Comparison of ENCODE assay signal across 31 cellular contexts in the genomic region with DNA sequence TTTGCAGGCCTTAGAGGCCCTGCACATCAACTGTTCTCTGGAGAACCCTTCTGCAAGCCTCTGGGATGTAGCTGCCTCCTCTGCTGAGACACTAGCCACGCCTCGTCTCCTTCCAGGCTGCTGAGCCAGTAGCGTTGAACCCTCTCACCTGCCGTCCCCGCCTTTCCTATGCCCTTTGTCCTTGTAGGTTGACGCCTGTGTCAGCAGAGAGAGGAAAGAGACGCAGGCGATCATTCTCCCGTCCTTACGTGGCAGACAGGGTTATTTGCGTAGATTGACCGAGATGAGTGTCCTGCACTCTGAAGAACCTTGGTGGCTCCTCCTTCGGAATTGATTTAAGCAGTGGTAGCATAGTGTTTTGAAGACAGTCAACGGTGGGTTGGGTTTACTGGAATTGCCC.
"Had no signal": no experiment of that assay in that cellular context is flagged by ENCODE, and none has a peak within 500 bp of the region (broad histone marks: within the 10 kb centered on the region; RNA-seq: fewer than 3 reads in every experiment).

No MANE protein-coding gene starts in this region.

- H3K9me3 ChIP-seq: ascending aorta, breast epithelium had no signal

- H3K27me3 Mint-ChIP-seq: activated CD4-positive, alpha-beta memory T cell treated with anti-CD3 and anti-CD28 coated beads, Interleukin-2, amount 10 ng/mL, durations not matched to agents 7 days and 5 days; activated CD4-positive, alpha-beta T cell treated with anti-CD3 and anti-CD28 coated beads, Interleukin-2, amount 10 ng/mL, durations not matched to agents 7 days and 5 days; brain had no signal

- H3K27ac ChIP-seq: ascending aorta, breast epithelium, cardiac muscle cell, coronary artery, dorsolateral prefrontal cortex, epithelial cell of prostate had no signal

- H3K4me1 Mint-ChIP-seq: activated CD4-positive, alpha-beta T cell treated with anti-CD3 and anti-CD28 coated beads, Interleukin-2, amount 10 ng/mL, durations not matched to agents 7 days and 5 days; activated naive CD4-positive, alpha-beta T cell treated with anti-CD3 and anti-CD28 coated beads, Interleukin-2, amount 10 ng/mL, durations not matched to agents 7 days and 5 days; brain; T-helper 17 cell had no signal

- H3K36me3 ChIP-seq: ascending aorta, breast epithelium, cardiac muscle cell had no signal

- H3K27ac Mint-ChIP-seq: activated CD4-positive, alpha-beta memory T cell treated with anti-CD3 and anti-CD28 coated beads, Interleukin-2, amount 10 ng/mL, durations not matched to agents 7 days and 5 days; activated CD4-positive, alpha-beta T cell treated with anti-CD3 and anti-CD28 coated beads, Interleukin-2, amount 10 ng/mL, durations not matched to agents 7 days and 5 days; activated naive CD4-positive, alpha-beta T cell treated with anti-CD3 and anti-CD28 coated beads, Interleukin-2, amount 10 ng/mL, durations not matched to agents 7 days and 5 days; activated naive CD4-positive, alpha-beta T cell treated with anti-CD3 and anti-CD28 coated beads, Interleukin-2, amount 50 U/mL, for 72 hours; activated naive CD8-positive, alpha-beta T cell treated with anti-CD3 and anti-CD28 coated beads, Interleukin-2, amount 10 ng/mL, durations not matched to agents 7 days and 5 days; activated T-cell treated with anti-CD3 and anti-CD28 coated beads, Interleukin-2, amount 50 U/mL, for 24 hours; activated T-cell treated with anti-CD3 and anti-CD28 coated beads, Interleukin-2, amount 50 U/mL, for 72 hours; brain; dendritic cell treated with granulocyte-macrophage colony-stimulating factor and Interleukin-4, amounts not matched to agents 40 ng/mL and 50 ng/mL, for 4 days; effector memory CD8-positive, alpha-beta T cell; T-helper 17 cell; T-helper 2 cell treated with Interferon-gamma antibody and Interleukin-4, amounts not matched to agents 5 μg/mL and 100 μg/mL, for 36 hours had no signal

- H3K36me3 Mint-ChIP-seq: activated naive CD4-positive, alpha-beta T cell treated with anti-CD3 and anti-CD28 coated beads, Interleukin-2, amount 10 ng/mL, durations not matched to agents 7 days and 5 days; activated naive CD4-positive, alpha-beta T cell treated with anti-CD3 and anti-CD28 coated beads, Interleukin-2, amount 50 U/mL, for 72 hours; activated naive CD8-positive, alpha-beta T cell treated with anti-CD3 and anti-CD28 coated beads, Interleukin-2, amount 10 ng/mL, durations not matched to agents 7 days and 5 days; brain had no signal

- DNase-seq: activated CD4-positive, alpha-beta memory T cell treated with anti-CD3 and anti-CD28 coated beads, Interleukin-2, amount 10 ng/mL, durations not matched to agents 7 days and 5 days; activated CD4-positive, alpha-beta T cell treated with anti-CD3 and anti-CD28 coated beads for 1 hour; activated CD4-positive, alpha-beta T cell treated with anti-CD3 and anti-CD28 coated beads for 4 hours; activated CD4-positive, alpha-beta T cell treated with anti-CD3 and anti-CD28 coated beads, Interleukin-2, amount 10 ng/mL, durations not matched to agents 7 days and 5 days; activated CD4-positive, alpha-beta T cell treated with anti-CD3 and anti-CD28 coated beads, Interleukin-2, amount 50 U/mL, for 4 hours; activated CD8-positive, alpha-beta memory T cell treated with anti-CD3 and anti-CD28 coated beads, Interleukin-2, amount 50 U/mL, for 48 hours; activated gamma-delta T cell; activated naive CD4-positive, alpha-beta T cell; activated naive CD4-positive, alpha-beta T cell treated with anti-CD3 and anti-CD28 coated beads, Interleukin-2, amount 10 ng/mL, durations not matched to agents 7 days and 5 days; activated naive CD8-positive, alpha-beta T cell treated with anti-CD3 and anti-CD28 coated beads, Interleukin-2, amount 10 ng/mL, durations not matched to agents 7 days and 5 days; activated T-cell treated with anti-CD3 and anti-CD28 coated beads for 4 hours; activated T-cell treated with anti-CD3 and anti-CD28 coated beads, Interleukin-2, amount 50 U/mL, for 24 hours; activated T-cell treated with anti-CD3 and anti-CD28 coated beads, Interleukin-2, amount 50 U/mL, for 72 hours; central memory CD4-positive, alpha-beta T cell; cerebellar nuclear complex; dorsolateral prefrontal cortex; effector memory CD8-positive, alpha-beta T cell; foreskin fibroblast; T-helper 1 cell; T-helper 17 cell; T1000 had no signal

- ATAC-seq: activated naive CD4-positive, alpha-beta T cell treated with anti-CD3 and anti-CD28 coated beads, Interleukin-2, amount 50 U/mL, for 72 hours; activated T-cell treated with anti-CD3 and anti-CD28 coated beads, Interleukin-2, amount 50 U/mL, for 72 hours; effector memory CD8-positive, alpha-beta T cell; esophagus mucosa; T-helper 17 cell had no signal

- H3K4me3 Mint-ChIP-seq: activated CD4-positive, alpha-beta memory T cell treated with anti-CD3 and anti-CD28 coated beads, Interleukin-2, amount 10 ng/mL, durations not matched to agents 7 days and 5 days; activated CD4-positive, alpha-beta T cell treated with anti-CD3 and anti-CD28 coated beads, Interleukin-2, amount 10 ng/mL, durations not matched to agents 7 days and 5 days; activated naive CD4-positive, alpha-beta T cell treated with anti-CD3 and anti-CD28 coated beads, Interleukin-2, amount 10 ng/mL, durations not matched to agents 7 days and 5 days; activated naive CD8-positive, alpha-beta T cell treated with anti-CD3 and anti-CD28 coated beads, Interleukin-2, amount 10 ng/mL, durations not matched to agents 7 days and 5 days; activated T-cell treated with anti-CD3 and anti-CD28 coated beads, Interleukin-2, amount 50 U/mL, for 24 hours; activated T-cell treated with anti-CD3 and anti-CD28 coated beads, Interleukin-2, amount 50 U/mL, for 72 hours; brain; dendritic cell treated with granulocyte-macrophage colony-stimulating factor and Interleukin-4, amounts not matched to agents 40 ng/mL and 50 ng/mL, for 4 days; effector memory CD8-positive, alpha-beta T cell; T-helper 17 cell; T-helper 2 cell treated with Interferon-gamma antibody and Interleukin-4, amounts not matched to agents 5 μg/mL and 100 μg/mL, for 36 hours had no signal

- H3K9me3 Mint-ChIP-seq: activated naive CD4-positive, alpha-beta T cell treated with anti-CD3 and anti-CD28 coated beads, Interleukin-2, amount 50 U/mL, for 72 hours; activated T-cell treated with anti-CD3 and anti-CD28 coated beads, Interleukin-2, amount 50 U/mL, for 24 hours; effector memory CD8-positive, alpha-beta T cell had no signal

- H3K4me3 ChIP-seq: ascending aorta, breast epithelium, cardiac muscle cell, coronary artery, dorsolateral prefrontal cortex had no signal

- H3K27me3 ChIP-seq: ascending aorta, breast epithelium, cardiac muscle cell had no signal

- H3K4me1 ChIP-seq: ascending aorta, breast epithelium had no signal
